11 cellular contexts compared by ENCODE assay signal in the genomic region with DNA sequence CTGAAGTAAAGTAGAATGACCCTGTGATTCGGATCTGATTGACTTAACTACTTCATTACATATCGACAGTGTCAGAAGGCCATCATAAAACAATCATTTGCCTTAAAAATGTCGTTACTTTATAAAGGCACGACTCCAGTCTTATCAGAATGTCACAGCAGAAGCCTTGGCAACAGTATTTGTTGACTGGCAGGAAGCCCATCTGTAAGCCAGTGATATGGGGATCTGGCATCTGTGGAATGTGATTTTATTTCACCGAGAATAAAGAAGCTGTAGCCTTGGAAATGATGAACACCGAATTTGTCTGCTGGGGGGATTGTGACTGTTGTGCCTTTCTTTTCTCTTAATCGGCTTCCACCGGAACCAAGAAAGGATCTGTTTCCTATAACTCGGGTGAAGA.
DNase-seq lines count a peak whose midpoint lies in the region; ATAC-seq and TF ChIP-seq lines count a peak whose summit lies in the region.
"Had no signal": no experiment of that assay in that cellular context is flagged by ENCODE, and none has a peak within 500 bp of the region (broad histone marks: within the 10 kb centered on the region; RNA-seq: fewer than 3 reads in every experiment).

No MANE protein-coding gene starts in this region.

- H3K36me3 Mint-ChIP-seq in activated T-cell treated with anti-CD3 and anti-CD28 coated beads, Interleukin-2, amount 50 U/mL, for 4 hours (ENCODE audit: insufficient read depth) = no peaks in the 10 kb centered on the region

- H3K36me3 ChIP-seq in colonic mucosa (no peaks in the 10 kb centered on the region), right lobe of liver (no peaks in the 10 kb centered on the region)
- H3K36me3 ChIP-seq: gastrocnemius medialis had no signal

- H3K4me3 Mint-ChIP-seq in activated T-cell treated with anti-CD3 and anti-CD28 coated beads, Interleukin-2, amount 50 U/mL, for 4 hours = no peak overlapping the region
- H3K4me3 Mint-ChIP-seq: B cell had no signal

- no peaks in the 10 kb centered on the region for H3K27me3 ChIP-seq in colonic mucosa
- H3K27me3 ChIP-seq in right lobe of liver = no peaks in the 10 kb centered on the region
- H3K27me3 ChIP-seq: gastrocnemius medialis had no signal

- no peak for TF ChIP-seq POLR2A in right lobe of liver (IDR thresholded peaks at IDR 0.05)

- peak; percentile 79 for DNase-seq in ACHN
- DNase-seq in NCI-H748 (lab: John Stamatoyannopoulos, UW; ENCODE audit: unreplicated experiment) = peak; percentile 59
- DNase-seq in colonic mucosa = peak; percentile 18
- no peak for DNase-seq in right lobe of liver
- no peak for DNase-seq in activated T-cell treated with anti-CD3 and anti-CD28 coated beads, Interleukin-2, amount 50 U/mL, for 4 hours
- no peak for DNase-seq in activated CD4-positive, CD25-positive, alpha-beta regulatory T cell treated with anti-CD3 and anti-CD28 coated beads, Interleukin-2, amount 50 U/mL, for 72 hours
- DNase-seq: gastrocnemius medialis, NCI-H774 had no signal

- TF ChIP-seq CTCF in colonic mucosa (IDR thresholded peaks at IDR 0.05) (no peak), right lobe of liver (IDR thresholded peaks at IDR 0.05) (no peak)

- H3K4me3 ChIP-seq in colonic mucosa = no peak overlapping the region
- no peak overlapping the region for H3K4me3 ChIP-seq in right lobe of liver
- H3K4me3 ChIP-seq: gastrocnemius medialis had no signal

- H3K9me3 Mint-ChIP-seq in activated T-cell treated with anti-CD3 and anti-CD28 coated beads, Interleukin-2, amount 50 U/mL, for 4 hours = no peaks in the 10 kb centered on the region

- no peak overlapping the region for H3K9ac ChIP-seq in colonic mucosa (ENCODE audit: low read depth in 2 of 2, low read length in 2 of 2)

- no peaks in the 10 kb centered on the region for H3K9me3 ChIP-seq in colonic mucosa
- no peaks in the 10 kb centered on the region for H3K9me3 ChIP-seq in right lobe of liver
- H3K9me3 ChIP-seq: gastrocnemius medialis had no signal

- in situ Hi-C loops in ACHN (cut with HindIII; ENCODE audit: low pct_ligation_motif_present, low pct_unique_long_range_greater_than_20kb, low sequenced_read_pairs) = no loop called here

- peak in 3 of 4 donors; percentile 39 to 76 (median 45) for ATAC-seq in right lobe of liver
- ATAC-seq in GM21576 (IDR thresholded peaks at IDR 0.05; ENCODE audit: unreplicated experiment) = no peak
- no peak for ATAC-seq in HG03342 (IDR thresholded peaks at IDR 0.05; ENCODE audit: unreplicated experiment)
- ATAC-seq in activated T-cell treated with anti-CD3 and anti-CD28 coated beads, Interleukin-2, amount 50 U/mL, for 4 hours = no peak
- ATAC-seq: gastrocnemius medialis had no signal

- intact Hi-C loops in colonic mucosa (cut with DNase I) (no loop called here), right lobe of liver (cut with DNase I) (no loop called here)

- H3K27ac ChIP-seq in colonic mucosa (no peak overlapping the region), right lobe of liver (no peak overlapping the region)
- H3K27ac ChIP-seq: gastrocnemius medialis had no signal

- no peaks in the 10 kb centered on the region for H3K27me3 Mint-ChIP-seq in activated T-cell treated with anti-CD3 and anti-CD28 coated beads, Interleukin-2, amount 50 U/mL, for 4 hours (ENCODE audit: low read depth)
- H3K27me3 Mint-ChIP-seq: B cell had no signal

- H3K4me1 ChIP-seq in colonic mucosa (no peaks in the 10 kb centered on the region), right lobe of liver (peaks cover 0 to 4% (median 0%) of the 10 kb centered on the region in 4 donors)
- H3K4me1 ChIP-seq: gastrocnemius medialis had no signal

- no peaks in the 10 kb centered on the region for H3K4me1 Mint-ChIP-seq in activated T-cell treated with anti-CD3 and anti-CD28 coated beads, Interleukin-2, amount 50 U/mL, for 4 hours (ENCODE audit: low read depth)
- H3K4me1 Mint-ChIP-seq: B cell had no signal

- 3% methylated on average over 9 of the region's 9 CpGs for WGBS in right lobe of liver (ENCODE audit: insufficient coverage, low coverage, low lambda C conversion rate, missing lambda C conversion rate)

Comparison
In these comparisons a context has a peak if more than half of its experiments do, and no peak if none do; other contexts are left out.
1. DNase-seq: peak in ACHN (single experiment), NCI-H748 (single experiment) and colonic mucosa (single experiment); none in right lobe of liver (0 of 3), activated T-cell treated with anti-CD3 and anti-CD28 coated beads, Interleukin-2, amount 50 U/mL, for 4 hours (single experiment) and activated CD4-positive, CD25-positive, alpha-beta regulatory T cell treated with anti-CD3 and anti-CD28 coated beads, Interleukin-2, amount 50 U/mL, for 72 hours (single experiment).
2. ATAC-seq: peak in right lobe of liver (3 of 4); none in GM21576 (single experiment), HG03342 (single experiment) and activated T-cell treated with anti-CD3 and anti-CD28 coated beads, Interleukin-2, amount 50 U/mL, for 4 hours (0 of 2).